Comparison of ENCODE assay signal across 18 cellular contexts in genomic region chr3:8164145-8164544, GRCh38.
A peak's percentile ranks its signal among the peaks of the same experiment; 100 is the strongest.
DNase-seq lines count a peak whose midpoint lies in the region; ATAC-seq, FAIRE-seq and TF ChIP-seq lines count a peak whose summit lies in the region.
"Had no signal": no experiment of that assay in that cellular context is flagged by ENCODE, and none has a peak within 500 bp of the region (broad histone marks: within the 10 kb centered on the region; RNA-seq: fewer than 3 reads in every experiment).

No MANE protein-coding gene starts in this region.

- no peaks in the 10 kb centered on the region for H3K4me1 ChIP-seq in GM12878 (ENCODE audit: control insufficient read depth, insufficient read depth, low read length)
- no peaks in the 10 kb centered on the region for H3K4me1 ChIP-seq in esophagus muscularis mucosa
- no peaks in the 10 kb centered on the region for H3K4me1 ChIP-seq in thyroid gland

- H3K4me3 ChIP-seq in GM12878 (no peak overlapping the region), esophagus muscularis mucosa (no peak overlapping the region), thyroid gland (replicated peaks in 1 of 3) (no peak overlapping the region)
- H3K4me3 ChIP-seq: BLaER1 treated with 17β-estradiol and CSF1 and Interleukin-3, amounts not matched to agents 10 nM and 100 nM had no signal

- H3K9ac ChIP-seq in GM12878 (ENCODE audit: control insufficient read depth, insufficient read depth, low read length), result no peak overlapping the region
- H3K9ac ChIP-seq: BLaER1 treated with 17β-estradiol and CSF1 and Interleukin-3, amounts not matched to agents 10 nM and 100 nM had no signal

- no peaks in the 10 kb centered on the region for H3K79me2 ChIP-seq in GM12878 (ENCODE audit: control insufficient read depth, insufficient read depth, low read length)

- no TSS peak for BruUV-seq in GM12878 (replicated peaks; lab: Mats Ljungman, UMichigan)

- no peaks in the 10 kb centered on the region for H3K9me3 Mint-ChIP-seq in stimulated activated effector memory CD8-positive, alpha-beta T cell treated with anti-CD3 and anti-CD28 coated beads, Interleukin-12 subunit alpha, Interleukin-12 subunit beta, amount 100 ng/mL, for 72 hours
- H3K9me3 Mint-ChIP-seq: CD8-positive, alpha-beta T cell; H9 had no signal

- SMC1A ChIA-PET in GM12878 (lab: Charles Lee; ENCODE audit: uncharacterized antibody, unreplicated experiment), result no interaction called here

- in situ Hi-C loops in GM12878 (cut with MboI), result no loop called here

- H3K27ac Mint-ChIP-seq in stimulated activated effector memory CD8-positive, alpha-beta T cell treated with anti-CD3 and anti-CD28 coated beads, Interleukin-12 subunit alpha, Interleukin-12 subunit beta, amount 100 ng/mL, for 72 hours, result no peak overlapping the region
- H3K27ac Mint-ChIP-seq: B cell; CD8-positive, alpha-beta T cell; H9 had no signal

- peak; percentile 49 for ATAC-seq in HG02759 (IDR thresholded peaks at IDR 0.05; ENCODE audit: unreplicated experiment)
- ATAC-seq in GM12878, result no peak
- ATAC-seq in stimulated activated effector memory CD8-positive, alpha-beta T cell treated with anti-CD3 and anti-CD28 coated beads, Interleukin-12 subunit alpha, Interleukin-12 subunit beta, amount 100 ng/mL, for 72 hours, result peak; percentile 55
- no peak for ATAC-seq in stimulated activated naive CD8-positive, alpha-beta T cell treated with anti-CD3 and anti-CD28 coated beads, Interleukin-15, Interleukin-2, amounts not matched to agents 100 U/mL and 50 U/mL, for 24 hours
- ATAC-seq: CD8-positive, alpha-beta T cell had no signal

- no peak for TF ChIP-seq CTCF in GM12878 (IDR thresholded peaks at IDR 0.05 in 2 of 3, conservative IDR thresholded peaks at IDR 0.05 in 1 of 3; ENCODE audit: control insufficient read depth in 2 of 3, extremely low read depth in 1 of 3, insufficient read depth in 1 of 3, low read depth in 3 of 3, low read length in 3 of 3)
- TF ChIP-seq CTCF in esophagus muscularis mucosa (IDR thresholded peaks at IDR 0.05), result no peak
- TF ChIP-seq CTCF in thyroid gland (IDR thresholded peaks at IDR 0.05), result no peak

- no peak overlapping the region for H2AFZ ChIP-seq in GM12878 (ENCODE audit: control insufficient read depth, low read depth, low read length)

- no peak for FAIRE-seq in GM12878 (lab: Jason Lieb, UNC)
- FAIRE-seq: GM19239, H1 had no signal

- H3K4me2 ChIP-seq in GM12878 (ENCODE audit: control insufficient read depth, insufficient read depth), result no peak overlapping the region
- H3K4me2 ChIP-seq: BLaER1 treated with 17β-estradiol and CSF1 and Interleukin-3, amounts not matched to agents 10 nM and 100 nM had no signal

- intact Hi-C loops in GM12878 (cut with micrococcal nuclease; ENCODE audit: unreplicated experiment) (no loop called here), esophagus muscularis mucosa (cut with DNase I) (no loop called here), thyroid gland (cut with DNase I) (no loop called here)

- RAD21 ChIA-PET in GM12878 (lab: Charles Lee; ENCODE audit: unreplicated experiment), result no interaction called here

- H3K9me3 ChIP-seq in GM12878 (replicated peaks; ENCODE audit: control insufficient read depth, insufficient read depth, low read length) (no peaks in the 10 kb centered on the region), esophagus muscularis mucosa (no peaks in the 10 kb centered on the region), thyroid gland (no peaks in the 10 kb centered on the region)

- H3K27me3 ChIP-seq in GM12878 (replicated peaks in 1 of 2; ENCODE audit: control insufficient read depth in 2 of 2, insufficient read depth in 2 of 2, low read length in 1 of 2), result no peaks in the 10 kb centered on the region
- H3K27me3 ChIP-seq in esophagus muscularis mucosa, result no peaks in the 10 kb centered on the region
- no peaks in the 10 kb centered on the region for H3K27me3 ChIP-seq in thyroid gland
- H3K27me3 ChIP-seq: BLaER1 treated with 17β-estradiol and CSF1 and Interleukin-3, amounts not matched to agents 10 nM and 100 nM had no signal

- H4K20me1 ChIP-seq in GM12878 (ENCODE audit: control insufficient read depth, insufficient read depth), result no peaks in the 10 kb centered on the region
- H4K20me1 ChIP-seq: BLaER1 treated with 17β-estradiol and CSF1 and Interleukin-3, amounts not matched to agents 10 nM and 100 nM had no signal

- H3K36me3 ChIP-seq in GM12878 (ENCODE audit: control insufficient read depth in 2 of 2, insufficient read depth in 2 of 2, low read length in 1 of 2) (no peaks in the 10 kb centered on the region), esophagus muscularis mucosa (no peaks in the 10 kb centered on the region), thyroid gland (no peaks in the 10 kb centered on the region)
- H3K36me3 ChIP-seq: BLaER1 treated with 17β-estradiol and CSF1 and Interleukin-3, amounts not matched to agents 10 nM and 100 nM had no signal

- POLR2A ChIA-PET in GM12878 (lab: Charles Lee), result no interaction called here

- TF ChIP-seq POLR2A in GM12878 (IDR thresholded peaks at IDR 0.05; ENCODE audit: low read depth, low read length), result no peak
- no peak for TF ChIP-seq POLR2A in esophagus muscularis mucosa (IDR thresholded peaks at IDR 0.05; ENCODE audit: low read depth)
- TF ChIP-seq POLR2A in thyroid gland (IDR thresholded peaks at IDR 0.05), result no peak

- WGBS in GM12878 (ENCODE audit: insufficient coverage, insufficient replicate concordance, low lambda C conversion rate, missing lambda C conversion rate), result 40% methylated on average over 1 of the region's 1 CpG
- WGBS in esophagus muscularis mucosa, result 100% methylated on average over 1 of the region's 1 CpG
- 96 to 100% methylated on average over 1 of the region's 1 CpG for WGBS in thyroid gland, 2 donors

- no peaks in the 10 kb centered on the region for H3K36me3 Mint-ChIP-seq in stimulated activated effector memory CD8-positive, alpha-beta T cell treated with anti-CD3 and anti-CD28 coated beads, Interleukin-12 subunit alpha, Interleukin-12 subunit beta, amount 100 ng/mL, for 72 hours
- H3K36me3 Mint-ChIP-seq: CD8-positive, alpha-beta T cell had no signal

- CTCF ChIA-PET in GM12878 (lab: Yijun Ruan, JAX), result no interaction called here

- DNase-seq in GM12878 (ENCODE audit: low read depth, low spot score) (no peak), esophagus muscularis mucosa (ENCODE audit: extremely low spot score) (peak; percentile 75), A172 (ENCODE audit: low spot score) (no peak), thyroid gland (no peak)
- no peak for DNase-seq in stimulated activated effector memory CD8-positive, alpha-beta T cell treated with anti-CD3 and anti-CD28 coated beads, Interleukin-12 subunit alpha, Interleukin-12 subunit beta, amount 100 ng/mL, for 72 hours (ENCODE audit: low spot score in 2 of 2)
- no peak for DNase-seq in stimulated activated naive CD8-positive, alpha-beta T cell treated with anti-CD3 and anti-CD28 coated beads, Interleukin-15, Interleukin-2, amounts not matched to agents 100 U/mL and 50 U/mL, for 24 hours
- DNase-seq: 8988T; Calu3; CD8-positive, alpha-beta T cell; DMS79 treated with DMSO at 0.1 percent for 48 hours; GF-D8; H9 had no signal

- no peak overlapping the region for H3K4me3 Mint-ChIP-seq in stimulated activated effector memory CD8-positive, alpha-beta T cell treated with anti-CD3 and anti-CD28 coated beads, Interleukin-12 subunit alpha, Interleukin-12 subunit beta, amount 100 ng/mL, for 72 hours
- H3K4me3 Mint-ChIP-seq: B cell; CD8-positive, alpha-beta T cell; H9 had no signal

- H3K27ac ChIP-seq in GM12878 (ENCODE audit: control insufficient read depth, insufficient read depth) (no peak overlapping the region), esophagus muscularis mucosa (replicated peaks in 1 of 4) (no peak overlapping the region), thyroid gland (no peak overlapping the region)
- H3K27ac ChIP-seq: BLaER1 treated with 17β-estradiol and CSF1 and Interleukin-3, amounts not matched to agents 10 nM and 100 nM; HL-60 had no signal

- TF ChIP-seq EP300 in GM12878 (IDR thresholded peaks at IDR 0.05; ENCODE audit: borderline replicate concordance in 1 of 2, control insufficient read depth in 1 of 2, low read depth in 2 of 2, low read length in 2 of 2) (no peak), esophagus muscularis mucosa (IDR thresholded peaks at IDR 0.05) (no peak)

- no peak for TF ChIP-seq RAD21 in GM12878 (IDR thresholded peaks at IDR 0.05; ENCODE audit: insufficient read depth, low read depth, low read length)

- no peaks in the 10 kb centered on the region for H3K4me1 Mint-ChIP-seq in stimulated activated effector memory CD8-positive, alpha-beta T cell treated with anti-CD3 and anti-CD28 coated beads, Interleukin-12 subunit alpha, Interleukin-12 subunit beta, amount 100 ng/mL, for 72 hours
- H3K4me1 Mint-ChIP-seq: B cell had no signal

TF ChIP-seq in GM12878, 131 proteins besides CTCF, POLR2A, EP300 and RAD21:
- TF ChIP-seq CBFB (IDR thresholded peaks at IDR 0.05; ENCODE audit: low read depth) (no peak), CEBPB (IDR thresholded peaks at IDR 0.05; ENCODE audit: borderline replicate concordance in 1 of 2, low read depth in 2 of 2, low read length in 2 of 2) (no peak), MEF2A (IDR thresholded peaks at IDR 0.05; ENCODE audit: insufficient read depth, low read depth, low read length) (no peak)
- TF ChIP-seq, protein P1, sequence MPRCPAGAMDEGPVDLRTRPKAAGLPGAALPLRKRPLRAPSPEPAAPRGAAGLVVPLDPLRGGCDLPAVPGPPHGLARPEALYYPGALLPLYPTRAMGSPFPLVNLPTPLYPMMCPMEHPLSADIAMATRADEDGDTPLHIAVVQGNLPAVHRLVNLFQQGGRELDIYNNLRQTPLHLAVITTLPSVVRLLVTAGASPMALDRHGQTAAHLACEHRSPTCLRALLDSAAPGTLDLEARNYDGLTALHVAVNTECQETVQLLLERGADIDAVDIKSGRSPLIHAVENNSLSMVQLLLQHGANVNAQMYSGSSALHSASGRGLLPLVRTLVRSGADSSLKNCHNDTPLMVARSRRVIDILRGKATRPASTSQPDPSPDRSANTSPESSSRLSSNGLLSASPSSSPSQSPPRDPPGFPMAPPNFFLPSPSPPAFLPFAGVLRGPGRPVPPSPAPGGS (IDR thresholded peaks at IDR 0.05; ENCODE audit: borderline replicate concordance, insufficient read depth, low read depth, low read length, poor library complexity, severe bottlenecking), result peak; percentile 75
TF ChIP-seq in GM12878: peak in this region for 1.

Comparison
In these comparisons a context has a peak if more than half of its experiments do, and no peak if none do; other contexts are left out.
1. ATAC-seq: peak in HG02759 (single experiment) and stimulated activated effector memory CD8-positive, alpha-beta T cell treated with anti-CD3 and anti-CD28 coated beads, Interleukin-12 subunit alpha, Interleukin-12 subunit beta, amount 100 ng/mL, for 72 hours (single experiment); none in GM12878 (single experiment) and stimulated activated naive CD8-positive, alpha-beta T cell treated with anti-CD3 and anti-CD28 coated beads, Interleukin-15, Interleukin-2, amounts not matched to agents 100 U/mL and 50 U/mL, for 24 hours (single experiment).